8 cellular contexts compared by ENCODE assay signal in the genomic region with DNA sequence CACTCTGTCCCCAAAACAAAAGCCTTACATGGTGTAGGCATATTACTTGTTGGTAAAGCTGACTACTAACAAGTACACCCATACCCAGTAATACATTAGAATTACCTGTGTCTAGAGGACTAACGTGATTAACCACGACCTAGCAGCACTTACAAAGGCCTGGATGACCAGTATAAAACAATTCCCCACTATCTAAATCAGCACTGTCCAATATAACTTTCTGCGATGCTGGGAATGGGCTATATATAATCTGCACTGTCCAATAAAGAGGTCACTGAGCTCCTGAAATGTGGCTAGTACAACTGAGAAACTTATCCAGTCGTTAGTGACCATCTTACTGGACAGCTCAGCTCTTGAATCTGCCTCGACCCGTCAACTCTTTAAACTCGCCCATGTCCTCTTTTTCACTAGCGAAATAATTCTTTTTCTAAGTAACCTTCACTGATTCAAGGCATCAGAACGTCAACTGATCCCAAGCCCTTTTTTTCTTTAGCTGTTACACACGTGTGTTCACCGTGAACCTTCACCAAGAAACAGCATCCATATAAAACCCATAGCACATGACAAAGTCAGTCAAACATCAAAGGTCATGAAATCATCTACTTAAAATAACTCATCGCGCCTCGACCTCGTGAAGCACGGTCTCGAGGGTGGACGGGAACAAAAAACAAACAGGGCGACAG. TPM values are rescaled to one million over a fixed set of nuclear protein-coding genes. Genes with fewer than 3 reads are reported as not detected.
DNase-seq lines count a peak whose midpoint lies in the region; ATAC-seq, FAIRE-seq and TF ChIP-seq lines count a peak whose summit lies in the region.

No MANE protein-coding gene starts in this region.

- peak overlapping the region; percentile 99 for H3K27ac Mint-ChIP-seq in stimulated activated naive CD8-positive, alpha-beta T cell treated with anti-CD3 and anti-CD28 coated beads, Interleukin-15, Interleukin-2, amounts not matched to agents 100 ng/mL and 50 ng/mL, for 24 hours
- peak overlapping the region; percentile 84 to 98 (median 96) for H3K27ac Mint-ChIP-seq in nephron

- ATAC-seq in stimulated activated naive CD8-positive, alpha-beta T cell treated with anti-CD3 and anti-CD28 coated beads, Interleukin-15, Interleukin-2, amounts not matched to agents 100 U/mL and 50 U/mL, for 24 hours = no peak
- ATAC-seq in GM21367 (IDR thresholded peaks at IDR 0.05; ENCODE audit: unreplicated experiment) (no peak), GM21576 (IDR thresholded peaks at IDR 0.05; ENCODE audit: unreplicated experiment) (no peak)

- peaks cover 4 to 47% of the 10 kb centered on the region in 2 experiments; a peak in 3 of 4 replicates for H3K79me2 ChIP-seq in H1 (ENCODE audit: control insufficient read depth in 1 of 2, insufficient read depth in 2 of 2, low read length in 2 of 2)

- H3K23ac ChIP-seq in H1 (ENCODE audit: insufficient read length) = no peak overlapping the region

- H4K5ac ChIP-seq in H1 (ENCODE audit: insufficient read length, low read depth, low read length) = peak overlapping the region; percentile 18

- H2AK5ac ChIP-seq in H1 (ENCODE audit: low read depth, low read length) = no peak overlapping the region

- H2BK120ac ChIP-seq in H1 (replicated peaks; ENCODE audit: low read depth, low read length) = no peak overlapping the region

- H3K23me2 ChIP-seq in H1 (ENCODE audit: low read depth, low read length) = peaks cover 14% of the 10 kb centered on the region; the same call in 1 of the 2 replicates

- peak overlapping the region; percentile 73 to 89 (median 82) for H3K9ac ChIP-seq in H1 (replicated peaks in 1 of 4; ENCODE audit: extremely low read depth in 1 of 4, low read depth in 3 of 4, low read length in 3 of 4)

- peak overlapping the region; percentile 2; the same call in 1 of the 2 replicates for H3K18ac ChIP-seq in H1 (ENCODE audit: extremely low read depth, low read length)

- no peak overlapping the region for H2AFZ ChIP-seq in H1 (ENCODE audit: low read length)

- TF ChIP-seq CTCF in H1 (IDR thresholded peaks at IDR 0.05; ENCODE audit: control extremely low read depth in 1 of 3, insufficient read depth in 1 of 3, low read depth in 1 of 3, low read length in 3 of 3) (no peak), nephron (IDR thresholded peaks at IDR 0.05; ENCODE audit: unreplicated experiment in 3 of 3) (no peak)

- peak overlapping the region; percentile 49; the same call in 1 of the 2 replicates for H3K27ac ChIP-seq in H1 (ENCODE audit: low read depth, low read length)

- FAIRE-seq in H1 (lab: Jason Lieb, UNC) = no peak

- H4K91ac ChIP-seq in H1 (replicated peaks; ENCODE audit: insufficient read length, low read length) = peak overlapping the region; percentile 13

- H3K4me1 Mint-ChIP-seq in stimulated activated naive CD8-positive, alpha-beta T cell treated with anti-CD3 and anti-CD28 coated beads, Interleukin-15, Interleukin-2, amounts not matched to agents 100 ng/mL and 50 ng/mL, for 24 hours (ENCODE audit: low read depth) = peaks cover 44% of the 10 kb centered on the region
- peaks cover 43% of the 10 kb centered on the region for H3K4me1 Mint-ChIP-seq in nephron

- no peak overlapping the region for H2BK12ac ChIP-seq in H1 (ENCODE audit: low read depth, low read length)

- no peak overlapping the region for H3K14ac ChIP-seq in H1 (ENCODE audit: insufficient read length)

- POLR2A ChIA-PET in H1 (lab: Charles Lee; ENCODE audit: partially characterized antibody) = interaction anchor here (0.8 to 1.7 kb wide), 3 partner anchors 10 to 27 kb away, joined by 3 to 5 read pairs (median 4); no protein-coding TSS in a partner anchor

- peak overlapping the region; percentile 86 for H2BK5ac ChIP-seq in H1 (ENCODE audit: low read depth, low read length)

- no peak for DNase-seq in stimulated activated naive CD8-positive, alpha-beta T cell treated with anti-CD3 and anti-CD28 coated beads, Interleukin-15, Interleukin-2, amounts not matched to agents 100 U/mL and 50 U/mL, for 24 hours
- DNase-seq in OCI-M1 (lab: John Stamatoyannopoulos, UW) (peak; percentile 61), H1 (ENCODE audit: low read depth in 1 of 2, low spot score in 2 of 2) (no peak), NCI-H1436 (lab: John Stamatoyannopoulos, UW) (no peak)

- H3K79me1 ChIP-seq in H1 (ENCODE audit: low read depth, low read length) = no peaks in the 10 kb centered on the region

- 16% methylated on average over 19 of the region's 19 CpGs; no CpG with 5 or more reads in 1 of the 2 experiments for WGBS in H1 (ENCODE audit: extremely low coverage in 1 of 2, insufficient coverage in 1 of 2, insufficient read length in 1 of 2, insufficient replicate concordance in 2 of 2, low coverage in 1 of 2, low lambda C conversion rate in 2 of 2, missing lambda C conversion rate in 1 of 2), 2 experiments

- H3K9me3 ChIP-seq in H1 (ENCODE audit: insufficient read depth in 2 of 2, low read depth in 1 of 2, low read length in 1 of 2) = 0 out of 4 replicates have a peak, but pooled peaks cover under 1 to 2% of the 10 kb centered on the region in 2 experiments

- no peaks in the 10 kb centered on the region for H3K9me3 Mint-ChIP-seq in stimulated activated naive CD8-positive, alpha-beta T cell treated with anti-CD3 and anti-CD28 coated beads, Interleukin-15, Interleukin-2, amounts not matched to agents 100 ng/mL and 50 ng/mL, for 24 hours
- H3K9me3 Mint-ChIP-seq in nephron = no peaks in the 10 kb centered on the region

- no peak overlapping the region for H3K56ac ChIP-seq in H1 (replicated peaks; ENCODE audit: insufficient read length, low read depth, low read length)

- H3K4me1 ChIP-seq in H1 (replicated peaks in 1 of 4; ENCODE audit: control insufficient read depth in 3 of 4, insufficient read depth in 4 of 4, low read length in 3 of 4) = peaks cover 0 to 8% (median 4%) of the 10 kb centered on the region in 4 experiments; a peak in 4 of 7 replicates

- H2BK15ac ChIP-seq in H1 (ENCODE audit: low read length) = no peak overlapping the region

- CTCF ChIA-PET in H1 (lab: Charles Lee; ENCODE audit: partially characterized antibody) = interaction anchor here (1.5 to 56.8 kb wide), 11 partner anchors 12 to 225 kb away, joined by 4 to 1490 read pairs (median 17); a partner anchor contains a TSS

- peak overlapping the region; percentile 81 to 82 for H3K4me2 ChIP-seq in H1 (ENCODE audit: insufficient read depth in 1 of 2, low read depth in 2 of 2, low read length in 2 of 2)

- no peaks in the 10 kb centered on the region for H3K27me3 ChIP-seq in H1 (replicated peaks in 1 of 4; ENCODE audit: control insufficient read depth in 3 of 4, extremely low read depth in 1 of 4, insufficient read depth in 3 of 4, low read length in 3 of 4)

- H2BK20ac ChIP-seq in H1 (ENCODE audit: low read length) = no peak overlapping the region

- peak overlapping the region; percentile 98 for H3K4me3 Mint-ChIP-seq in stimulated activated naive CD8-positive, alpha-beta T cell treated with anti-CD3 and anti-CD28 coated beads, Interleukin-15, Interleukin-2, amounts not matched to agents 100 ng/mL and 50 ng/mL, for 24 hours
- peak overlapping the region; percentile 88 to 96 (median 94) for H3K4me3 Mint-ChIP-seq in nephron

- H4K20me1 ChIP-seq in H1 (replicated peaks in 1 of 2; ENCODE audit: control insufficient read depth in 1 of 2, insufficient read depth in 2 of 2, low read length in 2 of 2) = no peaks in the 10 kb centered on the region

- H3K27me3 Mint-ChIP-seq in stimulated activated naive CD8-positive, alpha-beta T cell treated with anti-CD3 and anti-CD28 coated beads, Interleukin-15, Interleukin-2, amounts not matched to agents 100 ng/mL and 50 ng/mL, for 24 hours = no peaks in the 10 kb centered on the region
- H3K27me3 Mint-ChIP-seq in nephron (ENCODE audit: low read depth) = no peaks in the 10 kb centered on the region

- peak overlapping the region; percentile 16 for H3K4ac ChIP-seq in H1 (replicated peaks; ENCODE audit: insufficient read length, low read depth, low read length)

- TF ChIP-seq EP300 in H1 (IDR thresholded peaks at IDR 0.05; ENCODE audit: borderline replicate concordance in 1 of 2, low read depth in 2 of 2, low read length in 2 of 2) = no peak

- no peak for TF ChIP-seq POLR2A in H1 (IDR thresholded peaks at IDR 0.05; ENCODE audit: control extremely low read depth in 1 of 2, low read depth in 2 of 2, low read length in 2 of 2)

- H3K4me3 ChIP-seq in H1 (ENCODE audit: extremely low read depth in 1 of 4, insufficient read depth in 2 of 4, low read depth in 3 of 4, low read length in 4 of 4) = peak overlapping the region; percentile 87 to 96 (median 88)

- H3K36me3 Mint-ChIP-seq in stimulated activated naive CD8-positive, alpha-beta T cell treated with anti-CD3 and anti-CD28 coated beads, Interleukin-15, Interleukin-2, amounts not matched to agents 100 ng/mL and 50 ng/mL, for 24 hours (ENCODE audit: low read depth) = peaks cover 3% of the 10 kb centered on the region
- H3K36me3 Mint-ChIP-seq in nephron (ENCODE audit: low read depth) = no peaks in the 10 kb centered on the region

- H4K8ac ChIP-seq in H1 (ENCODE audit: extremely low read depth, insufficient read depth, low read length) = peak overlapping the region; percentile 63; the same call in 1 of the 2 replicates

- no peaks in the 10 kb centered on the region for H3K36me3 ChIP-seq in H1 (ENCODE audit: control insufficient read depth in 2 of 4, insufficient read depth in 4 of 4, low read length in 3 of 4)

- TF ChIP-seq RAD21 in H1 (IDR thresholded peaks at IDR 0.05 in 1 of 2, conservative IDR thresholded peaks at IDR 0.05 in 1 of 2; ENCODE audit: low read depth in 2 of 2, low read length in 2 of 2) = no peak

TF ChIP-seq in H1, 55 proteins besides CTCF, POLR2A, EP300 and RAD21 (continues in another document):
- no peak for TF ChIP-seq JUN (IDR thresholded peaks at IDR 0.05; ENCODE audit: low read depth, low read length)

RNA-seq across cellular contexts. Expression of a gene that starts 0.9 kb away (rescaled TPM):
- total RNA-seq in H1 (2021; fragmentation: NEBNext Ultra II Directional; extraction: Animal tissue kit (Norgen Biotek cat#: 25700)) = 31.7 and 32.7 TPM in 2 replicates
- polyA plus RNA-seq in H1 (2011; rRNA removed) = 13.3 and 13.9 TPM in 2 replicates
- polyA plus RNA-seq in H1 (2011; cell fraction: cytosol; rRNA removed) = 19.8 TPM
- polyA plus RNA-seq in H1 (2011; cell fraction: nucleus; rRNA removed) = 14.3 TPM
- 12.0 to 17.1 TPM (median 16.7 TPM) in 4 replicates for polyA plus RNA-seq in H1 (2012, experiment 1 of 2)
- polyA plus RNA-seq in H1 (2012, experiment 2 of 2) = 2.0 TPM
- polyA plus RNA-seq in H1 (2013, experiment 1 of 2) = 15.9 TPM
- 15.4 TPM for polyA plus RNA-seq in H1 (2013, experiment 2 of 2)
- polyA minus RNA-seq in H1 (2011; rRNA and poly(A)+ RNA removed) = 41.1 and 42.1 TPM in 2 replicates
- 17.5 TPM for polyA minus RNA-seq in H1 (2011; cell fraction: cytosol; rRNA and poly(A)+ RNA removed)
- 15.8 TPM for polyA minus RNA-seq in H1 (2011; cell fraction: nucleus; rRNA and poly(A)+ RNA removed)

RNA-seq across cellular contexts. Expression of a gene that starts 44.4 kb away (rescaled TPM):
- 55.2 and 59.3 TPM in 2 replicates for total RNA-seq in H1 (2021; fragmentation: NEBNext Ultra II Directional; extraction: Animal tissue kit (Norgen Biotek cat#: 25700))
- 23.8 and 30.7 TPM in 2 replicates for polyA plus RNA-seq in H1 (2011; rRNA removed)
- 20.3 TPM for polyA plus RNA-seq in H1 (2011; cell fraction: cytosol; rRNA removed)
- polyA plus RNA-seq in H1 (2011; cell fraction: nucleus; rRNA removed) = 28.0 TPM
- 45.5 to 55.8 TPM (median 50.5 TPM) in 4 replicates for polyA plus RNA-seq in H1 (2012, experiment 1 of 2)
- polyA plus RNA-seq in H1 (2012, experiment 2 of 2) = 46.2 TPM
- polyA plus RNA-seq in H1 (2013, experiment 1 of 2) = 62.0 TPM
- 72.6 TPM for polyA plus RNA-seq in H1 (2013, experiment 2 of 2)
- polyA minus RNA-seq in H1 (2011; rRNA and poly(A)+ RNA removed) = 23.4 and 26.4 TPM in 2 replicates
- polyA minus RNA-seq in H1 (2011; cell fraction: cytosol; rRNA and poly(A)+ RNA removed) = 10.2 TPM
- 11.5 TPM for polyA minus RNA-seq in H1 (2011; cell fraction: nucleus; rRNA and poly(A)+ RNA removed)
